7 cellular contexts compared by ENCODE assay signal in genomic region chr1:160204526-160205241, GRCh38. TPM values are rescaled to one million over a fixed set of nuclear protein-coding genes. Genes with fewer than 3 reads are reported as not detected.
DNase-seq lines count a peak whose midpoint lies in the region; ATAC-seq, FAIRE-seq and TF ChIP-seq lines count a peak whose summit lies in the region.

No MANE protein-coding gene starts in this region.

- H3K4me3 ChIP-seq in KMS-11 (IDR thresholded peaks at IDR 0.05; ENCODE audit: insufficient read depth, low read depth, low read length) (no peak overlapping the region), K562 (no peak overlapping the region), mononuclear cell (ENCODE audit: low read length) (peak overlapping the region; percentile 29)

- no peak for TF ChIP-seq EP300 in K562 (IDR thresholded peaks at IDR 0.05; ENCODE audit: low read length)

- intact Hi-C loops in K562 (cut with micrococcal nuclease), result no loop called here

- TF ChIP-seq POLR2A in K562 (conservative IDR thresholded peaks at IDR 0.05), result no peak

- in situ Hi-C loops in GM13977 (cut with MboI; ENCODE audit: low pct_unique_long_range_greater_than_20kb, low sequenced_read_pairs, unreplicated experiment) (no loop called here), K562 (cut with MboI) (no loop called here)

- POLR2A ChIA-PET in K562 (lab: Yijun Ruan, JAX), result interaction anchor here (0.8 to 1.3 kb wide), 3 partner anchors 33 to 193 kb away, joined by 3 read pairs; no protein-coding TSS in a partner anchor

- CTCF ChIA-PET in K562 (lab: Yijun Ruan, JAX; ENCODE audit: low intra/inter-chr PET ratio), result no interaction called here

- ATAC-seq in GM21526 (IDR thresholded peaks at IDR 0.05; ENCODE audit: low FRiP score, unreplicated experiment) (peak; percentile 59), K562 (peak; percentile 8; the same call in 1 of the 3 replicates), HG03025 (IDR thresholded peaks at IDR 0.05; ENCODE audit: low FRiP score, unreplicated experiment) (no peak)

- H3K79me2 ChIP-seq in KMS-11 (ENCODE audit: insufficient read depth, low read depth) (peaks cover 34% of the 10 kb centered on the region), K562 (ENCODE audit: control insufficient read depth, insufficient read depth, low read length) (peaks cover 16% of the 10 kb centered on the region)

- DNase-seq in GM13977 (ENCODE audit: low spot score) (peak; percentile 80), K562 (ENCODE audit: extremely low read depth in 1 of 4, low spot score in 3 of 4) (no peak), amniotic stem cell (lab: John Stamatoyannopoulos, UW) (no peak)

- H3K27ac ChIP-seq in KMS-11 (peak overlapping the region; percentile 75), K562 (ENCODE audit: extremely low read depth, low read depth, low read length) (peak overlapping the region; percentile 11; the same call in 2 of the 3 replicates)

- H4K20me1 ChIP-seq in KMS-11 (ENCODE audit: insufficient read depth) (no peaks in the 10 kb centered on the region), K562 (replicated peaks; ENCODE audit: control insufficient read depth, insufficient read depth, low read length) (0 out of 2 replicates have a peak, but pooled peaks cover 3% of the 10 kb centered on the region)

- H3K36me3 ChIP-seq in KMS-11 (ENCODE audit: insufficient read depth) (no peaks in the 10 kb centered on the region; the same call in 1 of the 2 replicates), K562 (ENCODE audit: control insufficient read depth, insufficient read depth, low read length) (peaks cover 27% of the 10 kb centered on the region; the same call in 2 of the 3 replicates)

- H3K9me1 ChIP-seq in K562 (ENCODE audit: control insufficient read depth, insufficient read depth, low read length), result no peaks in the 10 kb centered on the region

- H3K4me2 ChIP-seq in KMS-11, result peak overlapping the region; percentile 93
- H3K4me2 ChIP-seq in K562 (ENCODE audit: insufficient read depth, low read length), result peak overlapping the region; percentile 42

- TF ChIP-seq RAD21 in K562 (CRISPR knock-in tag; conservative IDR thresholded peaks at IDR 0.05 in 1 of 2, IDR thresholded peaks at IDR 0.05 in 1 of 2), result no peak

- no peaks in the 10 kb centered on the region for H3K27me3 ChIP-seq in KMS-11 (ENCODE audit: insufficient read depth, low read depth)
- no peaks in the 10 kb centered on the region for H3K27me3 ChIP-seq in K562 (ENCODE audit: control insufficient read depth in 2 of 2, insufficient read depth in 2 of 2, low read length in 2 of 2)
- H3K27me3 ChIP-seq in mononuclear cell (ENCODE audit: insufficient read depth, low read length), result no peaks in the 10 kb centered on the region

- FAIRE-seq in K562 (lab: Jason Lieb, UNC), result no peak

- TF ChIP-seq CTCF in GM13977 (IDR thresholded peaks at IDR 0.05; ENCODE audit: extremely low read depth, insufficient read depth, missing control alignments) (no peak), KMS-11 (conservative IDR thresholded peaks at IDR 0.05; ENCODE audit: low read depth, low read length) (no peak), K562 (IDR thresholded peaks at IDR 0.05 in 2 of 3, conservative IDR thresholded peaks at IDR 0.05 in 1 of 3; ENCODE audit: insufficient read depth in 2 of 3, low read depth in 1 of 3, low read length in 3 of 3) (no peak)

- H3K9ac ChIP-seq in KMS-11 (peak overlapping the region; percentile 95), K562 (ENCODE audit: insufficient read depth in 1 of 2, low read depth in 2 of 2, low read length in 2 of 2) (peak overlapping the region; percentile 7 to 40; a peak in 3 of 4 replicates)

- peak overlapping the region; percentile 86 for H2AFZ ChIP-seq in KMS-11 (ENCODE audit: low read depth)
- H2AFZ ChIP-seq in K562 (ENCODE audit: low read depth, low read length), result peak overlapping the region; percentile 84

- no TSS peak for BruUV-seq in K562 (replicated peaks; lab: Mats Ljungman, UMichigan)

- H3K4me1 ChIP-seq in KMS-11 (ENCODE audit: low read depth, poor library complexity, severe bottlenecking) (peaks cover 56% of the 10 kb centered on the region), K562 (replicated peaks in 1 of 2; ENCODE audit: control insufficient read depth in 2 of 2, insufficient read depth in 2 of 2, low read length in 2 of 2) (peaks cover 21 to 25% of the 10 kb centered on the region in 2 experiments), mononuclear cell (ENCODE audit: insufficient read depth, low read length) (peaks cover 32% of the 10 kb centered on the region)

- H3K9me3 ChIP-seq in K562 (replicated peaks; ENCODE audit: control insufficient read depth, insufficient read depth, low read depth, low read length), result no peaks in the 10 kb centered on the region
- H3K9me3 ChIP-seq in mononuclear cell (ENCODE audit: low read depth, low read length), result no peaks in the 10 kb centered on the region

- 55% methylated on average over 3 of the region's 7 CpGs for WGBS in K562 (ENCODE audit: insufficient coverage, low coverage, missing lambda C conversion rate)

RNA-seq across cellular contexts. Expression of gene PEA15, which starts 0.5 kb away (rescaled TPM):
- 10.6 and 15.9 TPM in 2 replicates for total RNA-seq in K562 (2011; cell fraction: chromatin; rRNA removed; ENCODE audit: low replicate concordance)
- 10.9 and 11.2 TPM in 2 replicates for total RNA-seq in K562 (2011; cell fraction: nucleolus; rRNA removed)
- total RNA-seq in K562 (2011; cell fraction: nucleoplasm; rRNA removed), result 16.1 and 27.3 TPM in 2 replicates
- total RNA-seq in K562 (2014; rRNA removed), result 23.4 and 32.7 TPM in 2 replicates
- total RNA-seq in K562 (2014; rRNA removed; fragmentation: Illumina TruSeq; extraction: Trizol), result 43.0 and 43.5 TPM in 2 replicates
- total RNA-seq in K562 (2015; rRNA removed; fragmentation: Illumina TruSeq; extraction: Trizol), result 34.4 and 34.8 TPM in 2 replicates
- total RNA-seq in K562 (2021), result 32.3 and 35.4 TPM in 2 replicates
- polyA plus RNA-seq in K562 (2011; rRNA removed), result 78.7 and 139 TPM in 2 replicates
- polyA plus RNA-seq in K562 (2011; cell fraction: cytosol; rRNA removed), result 70.2 and 90.8 TPM in 2 replicates
- 36.1 and 50.9 TPM in 2 replicates for polyA plus RNA-seq in K562 (2011; cell fraction: nucleus; rRNA removed)
- polyA plus RNA-seq in K562 (2012), result 40.4 and 51.5 TPM in 2 replicates
- 155 and 175 TPM in 2 replicates for polyA plus RNA-seq in K562 (2014; fragmentation: Illumina TruSeq; extraction: Trizol)
- polyA plus RNA-seq in K562 (2014; fragmentation: Nextera tagmentation; extraction: Ambion mirVana), result 10 to 100 TPM in 1 of 2 experiments, 1 to 10 TPM in 1; 8.2 to 11.9 TPM
- 54.3 and 58.5 TPM in 2 replicates for polyA plus RNA-seq in K562 (2014; rRNA removed)
- polyA minus RNA-seq in K562 (2011; rRNA and poly(A)+ RNA removed), result 35.0 and 68.8 TPM in 2 replicates
- polyA minus RNA-seq in K562 (2011; cell fraction: cytosol; rRNA and poly(A)+ RNA removed), result 23.9 and 34.5 TPM in 2 replicates
- polyA minus RNA-seq in K562 (2011; cell fraction: nucleus; rRNA and poly(A)+ RNA removed), result 5.3 and 7.7 TPM in 2 replicates
- 40.9 TPM for total RNA-seq in mononuclear cell

RNA-seq across cellular contexts. Expression of gene CASQ1, which starts 14.3 kb away (rescaled TPM):
- total RNA-seq in K562 (2011; cell fraction: chromatin; rRNA removed; ENCODE audit: low replicate concordance), result not detected in 2 replicates
- not detected in 2 replicates for total RNA-seq in K562 (2011; cell fraction: nucleolus; rRNA removed)
- total RNA-seq in K562 (2011; cell fraction: nucleoplasm; rRNA removed), result not detected in 2 replicates
- total RNA-seq in K562 (2014; rRNA removed) (not detected in 2 replicates), K562 (2014; rRNA removed; fragmentation: Illumina TruSeq; extraction: Trizol) (not detected in 2 replicates), K562 (2015; rRNA removed; fragmentation: Illumina TruSeq; extraction: Trizol) (not detected in 2 replicates), K562 (2021) (not detected in 2 replicates), mononuclear cell (not detected)
- polyA plus RNA-seq in K562 (2011; rRNA removed) (not detected in 2 replicates), K562 (2014; fragmentation: Illumina TruSeq; extraction: Trizol) (not detected in 2 replicates), K562 (2014; fragmentation: Nextera tagmentation; extraction: Ambion mirVana) (not detected), K562 (2014; rRNA removed) (not detected in 2 replicates)
- polyA plus RNA-seq in K562 (2011; cell fraction: cytosol; rRNA removed), result not detected in 2 replicates
- not detected in 2 replicates for polyA plus RNA-seq in K562 (2011; cell fraction: nucleus; rRNA removed)
- 0.08 and 0.39 TPM in 2 replicates for polyA plus RNA-seq in K562 (2012)
- polyA minus RNA-seq in K562 (2011; rRNA and poly(A)+ RNA removed), result not detected in 2 replicates
- polyA minus RNA-seq in K562 (2011; cell fraction: cytosol; rRNA and poly(A)+ RNA removed), result not detected in 2 replicates
- not detected in 2 replicates for polyA minus RNA-seq in K562 (2011; cell fraction: nucleus; rRNA and poly(A)+ RNA removed)

RNA-seq across cellular contexts. Expression of gene ATP1A4, which starts 53.3 kb away (rescaled TPM):
- not detected in 2 replicates for total RNA-seq in K562 (2011; cell fraction: chromatin; rRNA removed; ENCODE audit: low replicate concordance)
- total RNA-seq in K562 (2011; cell fraction: nucleolus; rRNA removed), result not detected in 2 replicates
- not detected in 2 replicates for total RNA-seq in K562 (2011; cell fraction: nucleoplasm; rRNA removed)
- total RNA-seq in K562 (2014; rRNA removed) (not detected in 2 replicates), K562 (2014; rRNA removed; fragmentation: Illumina TruSeq; extraction: Trizol) (not detected in 2 replicates), K562 (2015; rRNA removed; fragmentation: Illumina TruSeq; extraction: Trizol) (not detected in 2 replicates), K562 (2021) (not detected in 2 replicates), mononuclear cell (under 0.01 TPM)
- polyA plus RNA-seq in K562 (2011; rRNA removed) (not detected in 2 replicates), K562 (2014; fragmentation: Illumina TruSeq; extraction: Trizol) (not detected in 2 replicates), K562 (2014; fragmentation: Nextera tagmentation; extraction: Ambion mirVana) (under 1 TPM in 1 of 2 experiments, not detected in 1; 0.07 TPM), K562 (2014; rRNA removed) (not detected in 2 replicates)
- not detected in 2 replicates for polyA plus RNA-seq in K562 (2011; cell fraction: cytosol; rRNA removed)
- not detected in 2 replicates for polyA plus RNA-seq in K562 (2011; cell fraction: nucleus; rRNA removed)
- 0.07 TPM in 1 of 2 replicates, not detected in the other for polyA plus RNA-seq in K562 (2012)
- polyA minus RNA-seq in K562 (2011; rRNA and poly(A)+ RNA removed), result not detected in 2 replicates
- polyA minus RNA-seq in K562 (2011; cell fraction: cytosol; rRNA and poly(A)+ RNA removed), result not detected in 2 replicates
- polyA minus RNA-seq in K562 (2011; cell fraction: nucleus; rRNA and poly(A)+ RNA removed), result not detected in 2 replicates

RNA-seq across cellular contexts. Expression of gene DCAF8, which starts 57.7 kb away (rescaled TPM):
- 485 and 515 TPM in 2 replicates for total RNA-seq in K562 (2011; cell fraction: chromatin; rRNA removed; ENCODE audit: low replicate concordance)
- total RNA-seq in K562 (2011; cell fraction: nucleolus; rRNA removed), result 264 and 276 TPM in 2 replicates
- total RNA-seq in K562 (2011; cell fraction: nucleoplasm; rRNA removed), result 392 and 493 TPM in 2 replicates
- 75.7 and 94.4 TPM in 2 replicates for total RNA-seq in K562 (2014; rRNA removed)
- total RNA-seq in K562 (2014; rRNA removed; fragmentation: Illumina TruSeq; extraction: Trizol), result 67.3 and 75.3 TPM in 2 replicates
- total RNA-seq in K562 (2015; rRNA removed; fragmentation: Illumina TruSeq; extraction: Trizol), result 77.7 and 81.3 TPM in 2 replicates
- 86.0 and 110 TPM in 2 replicates for total RNA-seq in K562 (2021)
- polyA plus RNA-seq in K562 (2011; rRNA removed), result 149 and 163 TPM in 2 replicates
- polyA plus RNA-seq in K562 (2011; cell fraction: cytosol; rRNA removed), result 70.9 and 90.7 TPM in 2 replicates
- 1,126 and 1,145 TPM in 2 replicates for polyA plus RNA-seq in K562 (2011; cell fraction: nucleus; rRNA removed)
- 82.3 and 103 TPM in 2 replicates for polyA plus RNA-seq in K562 (2012)
- 91.0 and 94.6 TPM in 2 replicates for polyA plus RNA-seq in K562 (2014; fragmentation: Illumina TruSeq; extraction: Trizol)
- 10 to 100 TPM; 11.6 to 19.5 TPM for polyA plus RNA-seq in K562 (2014; fragmentation: Nextera tagmentation; extraction: Ambion mirVana)
- polyA plus RNA-seq in K562 (2014; rRNA removed), result 95.1 and 118 TPM in 2 replicates
- polyA minus RNA-seq in K562 (2011; rRNA and poly(A)+ RNA removed), result 113 and 120 TPM in 2 replicates
- 30.9 and 45.8 TPM in 2 replicates for polyA minus RNA-seq in K562 (2011; cell fraction: cytosol; rRNA and poly(A)+ RNA removed)
- polyA minus RNA-seq in K562 (2011; cell fraction: nucleus; rRNA and poly(A)+ RNA removed), result 206 and 317 TPM in 2 replicates
- 115 TPM for total RNA-seq in mononuclear cell
